Comparison of ENCODE assay signal across 22 cellular contexts in genomic region chr2:192005214-192005613, GRCh38.
DNase-seq lines count a peak whose midpoint lies in the region; ATAC-seq and TF ChIP-seq lines count a peak whose summit lies in the region.
"Had no signal": no experiment of that assay in that cellular context is flagged by ENCODE, and none has a peak within 500 bp of the region (broad histone marks: within the 10 kb centered on the region; RNA-seq: fewer than 3 reads in every experiment).

No MANE protein-coding gene starts in this region.

- H2BK120ac ChIP-seq in neuronal stem cell (ENCODE audit: low read depth, low read length), result no peak overlapping the region

- peaks cover 5 to 9% of the 10 kb centered on the region in 2 donors for H3K4me1 ChIP-seq in neuronal stem cell (ENCODE audit: control insufficient read depth in 2 of 2, insufficient read depth in 1 of 2, low read depth in 1 of 2, low read length in 2 of 2)

- no peaks in the 10 kb centered on the region for H3K36me3 Mint-ChIP-seq in brain
- H3K36me3 Mint-ChIP-seq: CD4-positive, CD25-positive, alpha-beta regulatory T cell had no signal

- H4K91ac ChIP-seq in neuronal stem cell (ENCODE audit: low read depth, low read length, poor library complexity), result no peak overlapping the region

- peaks cover 56% of the 10 kb centered on the region for H3K4me1 Mint-ChIP-seq in brain
- H3K4me1 Mint-ChIP-seq: CD4-positive, CD25-positive, alpha-beta regulatory T cell had no signal

- no peaks in the 10 kb centered on the region for H3K9me3 Mint-ChIP-seq in brain

- no CpG with 5 or more reads among the region's 3 CpGs for WGBS in neuronal stem cell (ENCODE audit: extremely low coverage in 2 of 2, insufficient read length in 2 of 2, insufficient replicate concordance in 1 of 2), 2 donors

- H3K18ac ChIP-seq in neuronal stem cell (ENCODE audit: low read length), result no peak overlapping the region

- no peaks in the 10 kb centered on the region for H3K27me3 Mint-ChIP-seq in brain

- peak overlapping the region; percentile 27 for H2AFZ ChIP-seq in neuronal stem cell (ENCODE audit: low read length)

- no peak overlapping the region for H3K14ac ChIP-seq in neuronal stem cell (ENCODE audit: low read length)

- no peak overlapping the region for H3K4me3 ChIP-seq in neuronal stem cell (ENCODE audit: low read length in 2 of 2)

- ATAC-seq in GM21723 (IDR thresholded peaks at IDR 0.05; ENCODE audit: unreplicated experiment) (peak; percentile 15), HG02759 (IDR thresholded peaks at IDR 0.05; ENCODE audit: unreplicated experiment) (no peak), GM21381 (IDR thresholded peaks at IDR 0.05; ENCODE audit: unreplicated experiment) (no peak)
- ATAC-seq: HCT116, HepG2, PC-3 had no signal

- H2BK15ac ChIP-seq in neuronal stem cell (ENCODE audit: low read length), result no peak overlapping the region

- no peak overlapping the region for H4K8ac ChIP-seq in neuronal stem cell (ENCODE audit: low read depth, low read length)

- peak; percentile 88 for DNase-seq in NCI-H2227 treated with DMSO at 0.1 percent for 48 hours (lab: John Stamatoyannopoulos, UW)
- DNase-seq in neuronal stem cell (ENCODE audit: low spot score), result no peak
- DNase-seq in activated CD8-positive, alpha-beta memory T cell treated with anti-CD3 and anti-CD28 coated beads, Interleukin-2, amount 50 U/mL, for 48 hours, result no peak
- DNase-seq in T-helper 1 cell, result no peak
- DNase-seq: CD4-positive, CD25-positive, alpha-beta regulatory T cell; KG1; NCI-H1092; NCI-H1436; NCI-H187 treated with DMSO at 0.1 percent for 48 hours; NCI-H2107; NCI-H226; NCI-H524; NCI-H82; PC-3; Right ventricle myocardium superior; T-helper 2 cell had no signal

- H3K27ac Mint-ChIP-seq in brain, result peak overlapping the region in 2 of 5 experiments; percentile 40 to 79
- H3K27ac Mint-ChIP-seq: CD4-positive, CD25-positive, alpha-beta regulatory T cell had no signal

- TF ChIP-seq CTCF in brain (conservative IDR thresholded peaks at IDR 0.05), result no peak

- no peak overlapping the region for H2AK5ac ChIP-seq in neuronal stem cell (ENCODE audit: low read depth, low read length)

- H3K23ac ChIP-seq in neuronal stem cell (ENCODE audit: low read depth, low read length, poor library complexity), result no peak overlapping the region

- H3K27ac ChIP-seq in neuronal stem cell (replicated peaks; ENCODE audit: low read length), result no peak overlapping the region

- H3K36me3 ChIP-seq in neuronal stem cell (replicated peaks in 1 of 2; ENCODE audit: control insufficient read depth in 2 of 2, insufficient read depth in 2 of 2, low read length in 2 of 2), result no peaks in the 10 kb centered on the region

- H3K27me3 ChIP-seq in neuronal stem cell (ENCODE audit: control insufficient read depth in 3 of 3, insufficient read depth in 3 of 3, low read depth in 1 of 3, low read length in 3 of 3), result no peaks in the 10 kb centered on the region

- H3K4me2 ChIP-seq in neuronal stem cell (ENCODE audit: insufficient read depth, low read length, poor library complexity, severe bottlenecking), result no peak overlapping the region

- H2BK5ac ChIP-seq in neuronal stem cell (ENCODE audit: low read length), result no peak overlapping the region

- peak overlapping the region in 3 of 5 experiments; percentile 9 to 70 (median 11) for H3K4me3 Mint-ChIP-seq in brain
- H3K4me3 Mint-ChIP-seq: CD4-positive, CD25-positive, alpha-beta regulatory T cell had no signal

- H3K79me1 ChIP-seq in neuronal stem cell (ENCODE audit: low read depth, low read length), result no peaks in the 10 kb centered on the region

- H2BK12ac ChIP-seq in neuronal stem cell (ENCODE audit: low read length), result no peak overlapping the region

- H3K4ac ChIP-seq in neuronal stem cell (ENCODE audit: low read length), result no peak overlapping the region

- H3K9me3 ChIP-seq in neuronal stem cell (replicated peaks in 1 of 2; ENCODE audit: control insufficient read depth in 2 of 2, insufficient read depth in 1 of 2, low read depth in 1 of 2, low read length in 2 of 2), result no peaks in the 10 kb centered on the region

- no peak overlapping the region for H3K9ac ChIP-seq in neuronal stem cell (ENCODE audit: low read depth, low read length, poor library complexity)
